ENCODE assay signal across 22 cellular contexts in the genomic region with DNA sequence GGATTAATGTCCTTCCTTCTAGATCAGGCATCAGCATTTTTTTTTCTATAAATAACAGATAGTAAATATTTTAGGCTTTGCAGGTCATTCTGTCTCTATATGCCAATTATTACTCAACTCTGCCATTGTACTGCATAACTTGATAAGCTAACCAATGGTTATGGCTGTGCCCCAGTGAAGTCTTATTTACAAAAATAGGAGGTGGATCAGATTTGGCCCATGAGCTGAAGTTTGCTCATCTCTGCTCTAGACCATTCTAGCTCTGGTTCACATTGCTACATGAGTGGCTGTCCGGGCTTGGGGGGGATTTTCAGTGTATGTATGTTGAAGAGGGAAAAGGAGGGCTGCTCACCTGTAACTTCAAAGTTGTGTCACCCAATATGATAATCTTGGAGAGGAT. TPM values are rescaled to one million over a fixed set of nuclear protein-coding genes. Genes with fewer than 3 reads are reported as not detected.
A peak's percentile ranks its signal among the peaks of the same experiment; 100 is the strongest.
DNase-seq lines count a peak whose midpoint lies in the region; ATAC-seq and TF ChIP-seq lines count a peak whose summit lies in the region.
"Had no signal": no experiment of that assay in that cellular context is flagged by ENCODE, and none has a peak within 500 bp of the region (broad histone marks: within the 10 kb centered on the region; RNA-seq: fewer than 3 reads in every experiment).

No MANE protein-coding gene starts in this region.

- intact Hi-C loops in cardiac septum (cut with DNase I), result no loop called here
- intact Hi-C loops in Right ventricle myocardium superior (cut with DNase I), result no loop called here

- no peak overlapping the region for H3K4me2 ChIP-seq in neural progenitor cell
- H3K4me2 ChIP-seq: GM23338 had no signal

- H3K27ac Mint-ChIP-seq in neural progenitor cell, result peak overlapping the region; percentile 8
- H3K27ac Mint-ChIP-seq: CD4-positive, CD25-positive, alpha-beta regulatory T cell; CD8-positive, alpha-beta memory T cell; GM23338 had no signal

- no peaks in the 10 kb centered on the region for H3K36me3 ChIP-seq in neural progenitor cell
- H3K36me3 ChIP-seq: BE2C had no signal

- no peaks in the 10 kb centered on the region for H3K79me2 ChIP-seq in neural progenitor cell (ENCODE audit: low read depth)

- H3K4me1 ChIP-seq in neural progenitor cell, result peaks cover 8% of the 10 kb centered on the region
- H3K4me1 ChIP-seq: BE2C had no signal

- no peaks in the 10 kb centered on the region for H4K20me1 ChIP-seq in neural progenitor cell (ENCODE audit: low read depth)

- no peak overlapping the region for H3K4me3 ChIP-seq in neural progenitor cell
- H3K4me3 ChIP-seq: GM23338 had no signal

- no peak overlapping the region for H2AFZ ChIP-seq in neural progenitor cell (replicated peaks)
- H2AFZ ChIP-seq: GM23338 had no signal

- H3F3A ChIP-seq in neural progenitor cell (ENCODE audit: low read depth), result no peaks in the 10 kb centered on the region

- no peak overlapping the region for H3K9ac ChIP-seq in neural progenitor cell

- H3K9me3 ChIP-seq in neural progenitor cell (ENCODE audit: low read depth), result no peaks in the 10 kb centered on the region
- H3K9me3 ChIP-seq: BE2C had no signal

- ATAC-seq in Right ventricle myocardium superior (ENCODE audit: poor library complexity), result no peak
- ATAC-seq: GM23338 had no signal

- peaks cover 3% of the 10 kb centered on the region for H3K36me3 Mint-ChIP-seq in neural progenitor cell
- H3K36me3 Mint-ChIP-seq: CD4-positive, CD25-positive, alpha-beta regulatory T cell had no signal

- peaks cover 9% of the 10 kb centered on the region for H3K9me3 Mint-ChIP-seq in neural progenitor cell
- H3K9me3 Mint-ChIP-seq: CD4-positive, CD25-positive, alpha-beta regulatory T cell; CD8-positive, alpha-beta memory T cell; GM23338 had no signal

- no peaks in the 10 kb centered on the region for H3K27me3 ChIP-seq in neural progenitor cell

- no peak overlapping the region for H3K4me3 Mint-ChIP-seq in neural progenitor cell
- H3K4me3 Mint-ChIP-seq: CD4-positive, CD25-positive, alpha-beta regulatory T cell; CD8-positive, alpha-beta memory T cell; GM23338 had no signal

- no peak for TF ChIP-seq CTCF in neural progenitor cell (IDR thresholded peaks at IDR 0.05)

- H3K4me1 Mint-ChIP-seq in neural progenitor cell, result peaks cover 15% of the 10 kb centered on the region
- H3K4me1 Mint-ChIP-seq: CD4-positive, CD25-positive, alpha-beta regulatory T cell; CD8-positive, alpha-beta memory T cell had no signal

- H3K27me3 Mint-ChIP-seq in neural progenitor cell (ENCODE audit: insufficient read depth, low read depth), result peaks cover 12% of the 10 kb centered on the region

- DNase-seq in cardiac septum (ENCODE audit: low spot score), result peak; percentile 49
- no peak for DNase-seq in Right ventricle myocardium superior
- peak; percentile 29 for DNase-seq in islet precursor cell
- no peak for DNase-seq in neural progenitor cell (ENCODE audit: low spot score)
- DNase-seq in ureter (ENCODE audit: low spot score), result peak; percentile 10
- DNase-seq in stimulated activated CD4-positive, alpha-beta T cell treated with anti-CD3 and anti-CD28 coated beads, Interleukin-15, amount 100 ng/mL, for 24 hours, result no peak
- DNase-seq in GF-D8 (lab: John Stamatoyannopoulos, UW), result no peak
- DNase-seq: BE2C; C1 segment of cervical spinal cord; CD4-positive, CD25-positive, alpha-beta regulatory T cell; CD8-positive, alpha-beta memory T cell; COR-L47; DMS 273 treated with DMSO at 0.1 percent for 48 hours; DMS53; DND-41; EL; HCEC 1CT had no signal

- no peak overlapping the region for H3K27ac ChIP-seq in neural progenitor cell
- H3K27ac ChIP-seq: HL-60 had no signal

RNA-seq across cellular contexts. Expression of a gene that starts 10.1 kb away (rescaled TPM):
- total RNA-seq in cardiac septum, result 2.1 TPM
- total RNA-seq in Right ventricle myocardium superior, result 1.2 TPM
- total RNA-seq in neural progenitor cell (ENCODE audit: low replicate concordance), result 0.22 TPM in 1 of 2 replicates, not detected in the other
- 11.7 TPM for total RNA-seq in ureter
- total RNA-seq: CD4-positive, CD25-positive, alpha-beta regulatory T cell; GM23338 had no signal

RNA-seq across cellular contexts. Expression of a gene that starts 30.6 kb away (rescaled TPM):
- total RNA-seq in cardiac septum (not detected), Right ventricle myocardium superior (not detected), neural progenitor cell (ENCODE audit: low replicate concordance) (not detected in 2 replicates), ureter (25.3 TPM)
- total RNA-seq: A172; CD4-positive, CD25-positive, alpha-beta regulatory T cell; CD8-positive, alpha-beta memory T cell; G401; GM23338 had no signal

RNA-seq across cellular contexts. Expression of a gene that starts 49.8 kb away (rescaled TPM):
- 9.8 TPM for total RNA-seq in cardiac septum
- 33.0 TPM for total RNA-seq in Right ventricle myocardium superior
- total RNA-seq in neural progenitor cell (ENCODE audit: low replicate concordance), result not detected in 2 replicates
- total RNA-seq in ureter, result 0.13 TPM
- total RNA-seq: A172; CD4-positive, CD25-positive, alpha-beta regulatory T cell; CD8-positive, alpha-beta memory T cell; G401; GM23338 had no signal

RNA-seq across cellular contexts. Expression of a gene that starts 59.9 kb away (rescaled TPM):
- total RNA-seq in cardiac septum (0.24 TPM), Right ventricle myocardium superior (0.86 TPM), neural progenitor cell (ENCODE audit: low replicate concordance) (not detected in 2 replicates), ureter (27.1 TPM)
- total RNA-seq: A172; CD4-positive, CD25-positive, alpha-beta regulatory T cell; CD8-positive, alpha-beta memory T cell; G401; GM23338; HT1080 had no signal

Comparison
In these comparisons a context has a peak if more than half of its experiments do, and no peak if none do; other contexts are left out.
1. DNase-seq: peak in cardiac septum (single experiment), islet precursor cell (single experiment) and ureter (single experiment); none in Right ventricle myocardium superior (single experiment), neural progenitor cell (single experiment), stimulated activated CD4-positive, alpha-beta T cell treated with anti-CD3 and anti-CD28 coated beads, Interleukin-15, amount 100 ng/mL, for 24 hours (single experiment) and GF-D8 (single experiment).
2. RNA of a gene that starts 30.6 kb away (total RNA-seq): 25.3 TPM in ureter (single experiment); not detected in cardiac septum (single experiment), not detected in Right ventricle myocardium superior (single experiment) and not detected in neural progenitor cell; every median in the first group is over 10 times any median in the second.